In the genomic region with DNA sequence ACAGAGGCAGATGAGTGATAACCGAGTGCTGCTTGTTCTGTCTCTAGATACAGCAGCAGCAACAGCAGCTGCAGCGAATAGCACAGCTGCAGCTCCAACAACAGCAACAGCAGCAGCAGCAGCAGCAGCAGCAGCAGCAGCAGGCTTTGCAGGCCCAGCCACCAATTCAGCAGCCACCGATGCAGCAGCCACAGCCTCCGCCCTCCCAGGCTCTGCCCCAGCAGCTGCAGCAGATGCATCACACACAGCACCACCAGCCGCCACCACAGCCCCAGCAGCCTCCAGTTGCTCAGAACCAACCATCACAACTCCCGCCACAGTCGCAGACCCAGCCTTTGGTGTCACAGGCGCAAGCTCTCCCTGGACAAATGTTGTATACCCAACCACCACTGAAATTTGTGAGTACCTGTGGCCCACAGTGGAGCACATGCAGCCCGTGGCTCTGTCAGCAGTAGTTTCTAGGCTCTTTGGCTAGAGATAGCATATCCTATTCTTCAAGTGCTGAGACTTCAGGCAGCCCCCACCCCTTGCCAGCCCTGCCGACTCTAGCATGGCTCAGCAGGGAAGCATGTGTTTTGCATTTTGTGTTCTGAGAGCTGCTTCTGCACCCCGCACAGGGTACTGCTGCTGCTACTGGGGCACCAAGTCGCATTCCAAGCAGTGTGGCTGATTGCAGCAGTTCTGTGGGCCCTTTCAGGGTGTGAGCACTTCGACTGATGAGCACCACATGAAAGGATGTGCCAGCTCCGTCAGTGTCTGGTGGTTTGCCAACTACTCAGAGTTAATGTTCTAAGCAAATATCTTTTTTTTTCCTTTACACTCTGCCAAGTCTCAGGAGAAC, we compare ENCODE assay signal across 8 cellular contexts. TPM values are rescaled to one million over a fixed set of nuclear protein-coding genes. Genes with fewer than 3 reads are reported as not detected.
DNase-seq lines count a peak whose midpoint lies in the region; ATAC-seq lines count a peak whose summit lies in the region.

No MANE protein-coding gene starts in this region.

- H3K9me3 Mint-ChIP-seq in activated T-cell treated with anti-CD3 and anti-CD28 coated beads, Interleukin-2, amount 50 U/mL, for 4 hours, result no peaks in the 10 kb centered on the region

- no peaks in the 10 kb centered on the region for H3K27me3 Mint-ChIP-seq in activated T-cell treated with anti-CD3 and anti-CD28 coated beads, Interleukin-2, amount 50 U/mL, for 4 hours (ENCODE audit: low read depth)

- no peaks in the 10 kb centered on the region for H3K79me1 ChIP-seq in mesendoderm (ENCODE audit: low read length)

- H3K4me1 Mint-ChIP-seq in activated T-cell treated with anti-CD3 and anti-CD28 coated beads, Interleukin-2, amount 50 U/mL, for 4 hours (ENCODE audit: low read depth), result peaks cover 92% of the 10 kb centered on the region

- H3K79me2 ChIP-seq in mesendoderm (ENCODE audit: control insufficient read depth, insufficient read depth, low read length), result no peaks in the 10 kb centered on the region

- peak; percentile 45 for DNase-seq in HK-2 (ENCODE audit: unreplicated experiment)
- peak; percentile 60 for DNase-seq in activated T-cell treated with anti-CD3 and anti-CD28 coated beads, Interleukin-2, amount 50 U/mL, for 4 hours
- DNase-seq in fibroblast of peridontal ligament (ENCODE audit: extremely low read depth), result peak; percentile 94
- peak in 2 of 3 donors; percentile 58 to 63 for DNase-seq in stimulated activated CD4-positive, alpha-beta T cell treated with anti-CD3 and anti-CD28 coated beads, TNF-alpha, amount 100 ng/mL, for 1 hour (ENCODE audit: low read depth in 3 of 3, low spot score in 1 of 3)
- no peak for DNase-seq in DMS 273 (lab: John Stamatoyannopoulos, UW; ENCODE audit: unreplicated experiment)
- DNase-seq in NCI-H526 treated with DMSO at 0.1 percent for 48 hours (lab: John Stamatoyannopoulos, UW), result no peak
- DNase-seq in middle frontal gyrus (ENCODE audit: extremely low spot score, low spot score), result no peak
- DNase-seq in mesendoderm, result no peak

- no peaks in the 10 kb centered on the region for H3K27me3 ChIP-seq in mesendoderm (ENCODE audit: insufficient read depth, low read length, poor library complexity)

- H3K36me3 ChIP-seq in mesendoderm (ENCODE audit: control insufficient read depth, insufficient read depth, low read length), result peaks cover 17% of the 10 kb centered on the region

- no peak overlapping the region for H3K23ac ChIP-seq in mesendoderm (ENCODE audit: low read length)

- no peak overlapping the region for H2BK5ac ChIP-seq in mesendoderm (ENCODE audit: low read length)

- peaks cover 35% of the 10 kb centered on the region for H3K36me3 Mint-ChIP-seq in activated T-cell treated with anti-CD3 and anti-CD28 coated beads, Interleukin-2, amount 50 U/mL, for 4 hours (ENCODE audit: insufficient read depth)

- H2AK5ac ChIP-seq in mesendoderm (ENCODE audit: low read length), result no peak overlapping the region

- no peak overlapping the region for H2BK120ac ChIP-seq in mesendoderm (ENCODE audit: low read depth, low read length)

- no peak overlapping the region for H3K4me3 ChIP-seq in mesendoderm (ENCODE audit: low read length)

- no peak overlapping the region for H3K9ac ChIP-seq in mesendoderm (ENCODE audit: low read length)

- H3K4me3 Mint-ChIP-seq in activated T-cell treated with anti-CD3 and anti-CD28 coated beads, Interleukin-2, amount 50 U/mL, for 4 hours, result peak overlapping the region; percentile 31

- H4K5ac ChIP-seq in mesendoderm (ENCODE audit: low read length), result no peak overlapping the region

- no peak overlapping the region for H3K4ac ChIP-seq in mesendoderm (ENCODE audit: low read depth, low read length)

- H3K27ac ChIP-seq in mesendoderm (ENCODE audit: low read depth, low read length), result no peak overlapping the region

- H3K4me2 ChIP-seq in mesendoderm (ENCODE audit: low read length), result no peak overlapping the region

- no peaks in the 10 kb centered on the region for H3K4me1 ChIP-seq in mesendoderm (ENCODE audit: control insufficient read depth, low read depth, low read length)

- H3K56ac ChIP-seq in mesendoderm (ENCODE audit: low read length), result no peak overlapping the region

- H3K18ac ChIP-seq in mesendoderm (ENCODE audit: low read length), result no peak overlapping the region

- no CpG with 5 or more reads among the region's 14 CpGs for WGBS in mesendoderm (ENCODE audit: extremely low coverage, insufficient coverage, low lambda C conversion rate)

- no peak overlapping the region for H2BK15ac ChIP-seq in mesendoderm (replicated peaks; ENCODE audit: low read depth)

- peak; percentile 41 to 59 for ATAC-seq in activated T-cell treated with anti-CD3 and anti-CD28 coated beads, Interleukin-2, amount 50 U/mL, for 4 hours

- H4K8ac ChIP-seq in mesendoderm (ENCODE audit: low read depth, low read length), result no peak overlapping the region

RNA-seq across cellular contexts. Expression of gene MED15, which starts 59.2 kb away (rescaled TPM):
- 10 to 100 TPM; 83.2 to 90.5 (median 84.0) TPM for total RNA-seq in activated T-cell treated with anti-CD3 and anti-CD28 coated beads, Interleukin-2, amount 50 U/mL, for 4 hours
- polyA plus RNA-seq in mesendoderm (2013, experiment 1 of 2), result 33.8 TPM
- polyA plus RNA-seq in mesendoderm (2013, experiment 2 of 2), result 33.3 TPM

Comparison
In these comparisons a context has a peak if more than half of its experiments do, and no peak if none do; other contexts are left out.
1. DNase-seq: peak in HK-2 (single experiment), activated T-cell treated with anti-CD3 and anti-CD28 coated beads, Interleukin-2, amount 50 U/mL, for 4 hours (single experiment), fibroblast of peridontal ligament (single experiment) and stimulated activated CD4-positive, alpha-beta T cell treated with anti-CD3 and anti-CD28 coated beads, TNF-alpha, amount 100 ng/mL, for 1 hour (2 of 3); none in DMS 273 (single experiment), NCI-H526 treated with DMSO at 0.1 percent for 48 hours (single experiment), middle frontal gyrus (single experiment) and mesendoderm (single experiment).